16 cellular contexts compared by ENCODE assay signal in genomic region chr2:180516204-180516603, GRCh38.
A peak's percentile ranks its signal among the peaks of the same experiment; 100 is the strongest.
DNase-seq lines count a peak whose midpoint lies in the region; ATAC-seq and TF ChIP-seq lines count a peak whose summit lies in the region.
"Had no signal": no experiment of that assay in that cellular context is flagged by ENCODE, and none has a peak within 500 bp of the region (broad histone marks: within the 10 kb centered on the region; RNA-seq: fewer than 3 reads in every experiment).

No MANE protein-coding gene starts in this region.

- H3K4me1 ChIP-seq in MM.1S (ENCODE audit: low read length), result peaks cover 27% of the 10 kb centered on the region
- no peaks in the 10 kb centered on the region for H3K4me1 ChIP-seq in ovary (ENCODE audit: insufficient read depth)
- H3K4me1 ChIP-seq: pancreas had no signal

- H3K4me2 ChIP-seq in MM.1S (ENCODE audit: low read depth, low read length), result 0 out of 2 replicates have a peak overlapping the region, but pooled peaks have one; percentile 6

- no peak for TF ChIP-seq POLR2A in ovary (IDR thresholded peaks at IDR 0.05)

- H3K4me3 ChIP-seq in MM.1S (ENCODE audit: low read length) (no peak overlapping the region), ovary (no peak overlapping the region)
- H3K4me3 ChIP-seq: pancreas, skin epidermis had no signal

- no peak for TF ChIP-seq CTCF in MM.1S (IDR thresholded peaks at IDR 0.05; ENCODE audit: low read length)
- TF ChIP-seq CTCF in ovary (IDR thresholded peaks at IDR 0.05), result no peak

- H3K27me3 ChIP-seq in MM.1S (replicated peaks; ENCODE audit: insufficient read depth, low read length) (no peaks in the 10 kb centered on the region), ovary (no peaks in the 10 kb centered on the region)
- H3K27me3 ChIP-seq: pancreas had no signal

- H3K36me3 ChIP-seq in MM.1S (replicated peaks; ENCODE audit: insufficient read depth, low read length) (no peaks in the 10 kb centered on the region), ovary (no peaks in the 10 kb centered on the region)
- H3K36me3 ChIP-seq: pancreas had no signal

- no peaks in the 10 kb centered on the region for H3K9me2 ChIP-seq in MM.1S (replicated peaks; ENCODE audit: insufficient read depth, low read length)

- H3K9me3 ChIP-seq in MM.1S (replicated peaks; ENCODE audit: insufficient read depth, low read length) (no peaks in the 10 kb centered on the region), ovary (no peaks in the 10 kb centered on the region)
- H3K9me3 ChIP-seq: pancreas had no signal

- no peaks in the 10 kb centered on the region for H3K79me2 ChIP-seq in MM.1S (ENCODE audit: low read length)

- intact Hi-C loops in ovary (cut with DNase I), result no loop called here

- no peak overlapping the region for H3K9ac ChIP-seq in MM.1S (ENCODE audit: low read length)

- H3K27ac ChIP-seq in MM.1S (ENCODE audit: low read length) (no peak overlapping the region), ovary (no peak overlapping the region)
- H3K27ac ChIP-seq: pancreas, skin epidermis had no signal

- no peak overlapping the region for H2AFZ ChIP-seq in MM.1S (ENCODE audit: low read length)

- H3F3A ChIP-seq in MM.1S (ENCODE audit: insufficient read depth, low read length), result no peaks in the 10 kb centered on the region

- WGBS in ovary, 3 donors, result 59 to 83% (median 78%) methylated on average over 2 of the region's 2 CpGs

- no peaks in the 10 kb centered on the region for H4K20me1 ChIP-seq in MM.1S (ENCODE audit: insufficient read depth, low read length)

- DNase-seq in MM.1S, result peak; percentile 58
- DNase-seq in ovary, result no peak
- no peak for DNase-seq in NCI-H446 treated with DMSO at 0.1 percent for 48 hours (lab: John Stamatoyannopoulos, UW)
- no peak for DNase-seq in dedifferentiated amniotic fluid mesenchymal stem cell (ENCODE audit: extremely low spot score)
- no peak for DNase-seq in EL
- DNase-seq: ACHN; activated CD4-positive, alpha-beta T cell treated with anti-CD3 and anti-CD28 coated beads, Interleukin-2, amount 50 U/mL, for 48 hours; kidney glomerular epithelial cell; NCI-H1048; NCI-H2171; pancreas had no signal

- no peak for TF ChIP-seq EP300 in ovary (IDR thresholded peaks at IDR 0.05)

- ATAC-seq in GM18498 (IDR thresholded peaks at IDR 0.05; ENCODE audit: unreplicated experiment) (peak; percentile 80), GM21367 (IDR thresholded peaks at IDR 0.05; ENCODE audit: unreplicated experiment) (peak; percentile 79), HG02885 (IDR thresholded peaks at IDR 0.05; ENCODE audit: poor library complexity, unreplicated experiment) (peak; percentile 43)
- ATAC-seq: activated T-helper 17 cell treated with anti-CD3 and anti-CD28 coated beads, Interleukin-2, amount 50 U/mL, for 72 hours; pancreas had no signal
